In genomic region chr5:142387022-142387682, GRCh38 we compare ENCODE assay signal across 1 cellular context.
TF ChIP-seq lines count a peak whose summit lies in the region.

No MANE protein-coding gene starts in this region.

TF ChIP-seq in HepG2, 621 proteins besides CTCF, POLR2A, EP300 and RAD21 (continued from another document):
- TF ChIP-seq, protein P1, sequence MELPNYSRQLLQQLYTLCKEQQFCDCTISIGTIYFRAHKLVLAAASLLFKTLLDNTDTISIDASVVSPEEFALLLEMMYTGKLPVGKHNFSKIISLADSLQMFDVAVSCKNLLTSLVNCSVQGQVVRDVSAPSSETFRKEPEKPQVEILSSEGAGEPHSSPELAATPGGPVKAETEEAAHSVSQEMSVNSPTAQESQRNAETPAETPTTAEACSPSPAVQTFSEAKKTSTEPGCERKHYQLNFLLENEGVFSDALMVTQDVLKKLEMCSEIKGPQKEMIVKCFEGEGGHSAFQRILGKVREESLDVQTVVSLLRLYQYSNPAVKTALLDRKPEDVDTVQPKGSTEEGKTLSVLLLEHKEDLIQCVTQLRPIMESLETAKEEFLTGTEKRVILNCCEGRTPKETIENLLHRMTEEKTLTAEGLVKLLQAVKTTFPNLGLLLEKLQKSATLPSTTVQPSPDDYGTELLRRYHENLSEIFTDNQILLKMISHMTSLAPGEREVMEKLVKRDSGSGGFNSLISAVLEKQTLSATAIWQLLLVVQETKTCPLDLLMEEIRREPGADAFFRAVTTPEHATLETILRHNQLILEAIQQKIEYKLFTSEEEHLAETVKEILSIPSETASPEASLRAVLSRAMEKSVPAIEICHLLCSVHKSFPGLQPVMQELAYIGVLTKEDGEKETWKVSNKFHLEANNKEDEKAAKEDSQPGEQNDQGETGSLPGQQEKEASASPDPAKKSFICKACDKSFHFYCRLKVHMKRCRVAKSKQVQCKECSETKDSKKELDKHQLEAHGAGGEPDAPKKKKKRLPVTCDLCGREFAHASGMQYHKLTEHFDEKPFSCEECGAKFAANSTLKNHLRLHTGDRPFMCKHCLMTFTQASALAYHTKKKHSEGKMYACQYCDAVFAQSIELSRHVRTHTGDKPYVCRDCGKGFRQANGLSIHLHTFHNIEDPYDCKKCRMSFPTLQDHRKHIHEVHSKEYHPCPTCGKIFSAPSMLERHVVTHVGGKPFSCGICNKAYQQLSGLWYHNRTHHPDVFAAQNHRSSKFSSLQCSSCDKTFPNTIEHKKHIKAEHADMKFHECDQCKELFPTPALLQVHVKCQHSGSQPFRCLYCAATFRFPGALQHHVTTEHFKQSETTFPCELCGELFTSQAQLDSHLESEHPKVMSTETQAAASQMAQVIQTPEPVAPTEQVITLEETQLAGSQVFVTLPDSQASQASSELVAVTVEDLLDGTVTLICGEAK (IDR thresholded peaks at IDR 0.05), result no peak
- TF ChIP-seq, protein P1 (CRISPR knock-in tag; IDR thresholded peaks at IDR 0.05), result no peak
- TF ChIP-seq RARG (CRISPR knock-in tag; IDR thresholded peaks at IDR 0.05; ENCODE audit: low read depth) (no peak), ZNF614 (CRISPR knock-in tag; IDR thresholded peaks at IDR 0.05; ENCODE audit: borderline replicate concordance) (no peak), ZNF839 (CRISPR knock-in tag; IDR thresholded peaks at IDR 0.05; ENCODE audit: borderline replicate concordance) (no peak), CBX5 (CRISPR knock-in tag; IDR thresholded peaks at IDR 0.05; ENCODE audit: borderline replicate concordance) (no peak), ZNF414 (CRISPR knock-in tag; IDR thresholded peaks at IDR 0.05) (no peak)
